In genomic region chr3:187782008-187782407, GRCh38 we compare ENCODE assay signal across 1 cellular context.
TF ChIP-seq lines count a peak whose summit lies in the region.

No MANE protein-coding gene starts in this region.

TF ChIP-seq in K562, 482 proteins besides CTCF, POLR2A, EP300 and RAD21:
- TF ChIP-seq RB1 (IDR thresholded peaks at IDR 0.05; ENCODE audit: low read depth) = no peak
- TF ChIP-seq RBM34 (IDR thresholded peaks at IDR 0.05; ENCODE audit: borderline replicate concordance, insufficient read depth, low read length) = no peak
- no peak for TF ChIP-seq ZNF584 (CRISPR knock-in tag; IDR thresholded peaks at IDR 0.05; ENCODE audit: low read depth)
- TF ChIP-seq MAFK (IDR thresholded peaks at IDR 0.05; ENCODE audit: low read length) = no peak
- no peak for TF ChIP-seq LCOR (CRISPR knock-in tag; IDR thresholded peaks at IDR 0.05)
- no peak for TF ChIP-seq RUNX1 (IDR thresholded peaks at IDR 0.05; ENCODE audit: low read depth)
- no peak for TF ChIP-seq PHF21A (IDR thresholded peaks at IDR 0.05; ENCODE audit: borderline replicate concordance, low read depth)
